1 cellular context compared by ENCODE assay signal in genomic region chr17:40101367-40102210, GRCh38.
TF ChIP-seq lines count a peak whose summit lies in the region.

No MANE protein-coding gene starts in this region.

TF ChIP-seq in WTC11, 78 proteins besides CTCF, POLR2A, EP300 and RAD21 (continued from another document):
- TF ChIP-seq AFF4 (CRISPR knock-in tag; IDR thresholded peaks at IDR 0.05; ENCODE audit: borderline replicate concordance): no peak
- TF ChIP-seq ZNF317 (CRISPR knock-in tag; IDR thresholded peaks at IDR 0.05; ENCODE audit: borderline replicate concordance, low read depth): no peak
- no peak for TF ChIP-seq ZSCAN18 (CRISPR knock-in tag; IDR thresholded peaks at IDR 0.05)
- TF ChIP-seq NR1H2 (CRISPR knock-in tag; IDR thresholded peaks at IDR 0.05): no peak
- no peak for TF ChIP-seq MXD4 (CRISPR knock-in tag; IDR thresholded peaks at IDR 0.05; ENCODE audit: borderline replicate concordance)
- TF ChIP-seq ZNF671 (CRISPR knock-in tag; IDR thresholded peaks at IDR 0.05): no peak
- no peak for TF ChIP-seq ZNF396 (CRISPR knock-in tag; IDR thresholded peaks at IDR 0.05; ENCODE audit: borderline replicate concordance)
- no peak for TF ChIP-seq FOXP1 (CRISPR knock-in tag; IDR thresholded peaks at IDR 0.05; ENCODE audit: borderline replicate concordance)
- TF ChIP-seq MAX (CRISPR knock-in tag; IDR thresholded peaks at IDR 0.05): no peak
